Comparison of ENCODE assay signal across 1 cellular context in genomic region chr3:147945968-147946519, GRCh38.
TF ChIP-seq lines count a peak whose summit lies in the region.

No MANE protein-coding gene starts in this region.

TF ChIP-seq in IMR-90, 13 proteins besides CTCF, POLR2A, EP300 and RAD21 (continued from another document):
- TF ChIP-seq, protein P1, sequence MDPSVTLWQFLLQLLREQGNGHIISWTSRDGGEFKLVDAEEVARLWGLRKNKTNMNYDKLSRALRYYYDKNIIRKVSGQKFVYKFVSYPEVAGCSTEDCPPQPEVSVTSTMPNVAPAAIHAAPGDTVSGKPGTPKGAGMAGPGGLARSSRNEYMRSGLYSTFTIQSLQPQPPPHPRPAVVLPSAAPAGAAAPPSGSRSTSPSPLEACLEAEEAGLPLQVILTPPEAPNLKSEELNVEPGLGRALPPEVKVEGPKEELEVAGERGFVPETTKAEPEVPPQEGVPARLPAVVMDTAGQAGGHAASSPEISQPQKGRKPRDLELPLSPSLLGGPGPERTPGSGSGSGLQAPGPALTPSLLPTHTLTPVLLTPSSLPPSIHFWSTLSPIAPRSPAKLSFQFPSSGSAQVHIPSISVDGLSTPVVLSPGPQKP (IDR thresholded peaks at IDR 0.05; ENCODE audit: borderline replicate concordance, low read depth, low read length) = no peak
